ENCODE assay signal across 9 cellular contexts in the genomic region with DNA sequence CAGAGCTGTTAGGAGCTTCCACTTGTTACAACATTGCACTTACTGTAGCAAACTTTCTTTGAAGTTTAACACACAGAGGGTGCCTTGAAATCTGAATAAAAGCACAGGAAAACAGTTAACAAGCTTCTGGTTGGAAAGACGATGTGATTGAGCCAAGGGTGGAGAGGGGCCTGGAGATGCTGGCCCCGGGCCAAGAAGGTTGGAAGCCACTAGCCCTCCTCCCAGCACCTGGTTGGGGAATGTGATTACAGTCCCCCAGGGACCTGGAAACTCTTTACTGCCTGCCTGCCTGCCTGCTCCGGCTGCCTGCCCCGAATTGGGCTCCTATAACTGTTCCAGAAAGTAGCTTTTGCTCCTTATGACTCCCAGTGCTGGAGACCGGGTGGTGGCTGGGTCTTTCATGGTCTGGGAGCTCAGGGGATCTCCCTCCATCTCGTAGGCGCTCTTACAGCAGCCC. TPM values are rescaled to one million over a fixed set of nuclear protein-coding genes. Genes with fewer than 3 reads are reported as not detected.
DNase-seq lines count a peak whose midpoint lies in the region; ATAC-seq, FAIRE-seq and TF ChIP-seq lines count a peak whose summit lies in the region.
"Had no signal": no experiment of that assay in that cellular context is flagged by ENCODE, and none has a peak within 500 bp of the region (broad histone marks: within the 10 kb centered on the region; RNA-seq: fewer than 3 reads in every experiment).

No MANE protein-coding gene starts in this region.

- TF ChIP-seq POLR2A in HepG2 (IDR thresholded peaks at IDR 0.05; ENCODE audit: insufficient read depth in 1 of 2, low read depth in 2 of 2, low read length in 2 of 2), result no peak

- H3K9me2 ChIP-seq in SK-N-SH, result no peaks in the 10 kb centered on the region
- no peaks in the 10 kb centered on the region for H3K9me2 ChIP-seq in MM.1S (replicated peaks; ENCODE audit: insufficient read depth, low read length)

- H4K20me1 ChIP-seq in SK-N-SH (ENCODE audit: insufficient read depth) (no peaks in the 10 kb centered on the region), MM.1S (ENCODE audit: insufficient read depth, low read length) (no peaks in the 10 kb centered on the region), HepG2 (ENCODE audit: insufficient read depth, low read length) (no peaks in the 10 kb centered on the region)

- no peak overlapping the region for H3K9ac ChIP-seq in SK-N-SH
- no peak overlapping the region for H3K9ac ChIP-seq in MM.1S (ENCODE audit: low read length)
- no peak overlapping the region for H3K9ac ChIP-seq in HepG2 (ENCODE audit: insufficient read depth, low read depth, low read length)

- no peaks in the 10 kb centered on the region for H3F3A ChIP-seq in SK-N-SH (replicated peaks; ENCODE audit: insufficient read depth)
- H3F3A ChIP-seq in MM.1S (ENCODE audit: insufficient read depth, low read length), result no peaks in the 10 kb centered on the region

- no peaks in the 10 kb centered on the region for H3K36me3 ChIP-seq in SK-N-SH (replicated peaks in 1 of 2; ENCODE audit: control insufficient read depth in 1 of 2, insufficient read depth in 2 of 2, low read length in 1 of 2)
- H3K36me3 ChIP-seq in MM.1S (replicated peaks; ENCODE audit: insufficient read depth, low read length), result no peaks in the 10 kb centered on the region
- H3K36me3 ChIP-seq in HepG2 (replicated peaks in 1 of 2; ENCODE audit: control insufficient read depth in 1 of 2, insufficient read depth in 2 of 2, low read length in 2 of 2), result no peaks in the 10 kb centered on the region

- no peak overlapping the region for H3K4me3 Mint-ChIP-seq in nephron progenitor cell
- no peak overlapping the region for H3K4me3 Mint-ChIP-seq in T-cell

- DNase-seq in DMS79 (lab: John Stamatoyannopoulos, UW), result peak; percentile 64
- peak; percentile 31 to 45 for DNase-seq in NCI-H187 (lab: John Stamatoyannopoulos, UW)
- peak; percentile 65 for DNase-seq in SK-N-SH
- peak; percentile 42 for DNase-seq in nephron progenitor cell
- DNase-seq in SKM-1 (lab: John Stamatoyannopoulos, UW; ENCODE audit: unreplicated experiment), result no peak
- DNase-seq in MM.1S, result no peak
- no peak for DNase-seq in HepG2 (ENCODE audit: low spot score)
- no peak for DNase-seq in T-cell
- DNase-seq: Caco-2 had no signal

- H3K27me3 ChIP-seq in SK-N-SH (ENCODE audit: insufficient read depth) (no peaks in the 10 kb centered on the region), MM.1S (replicated peaks; ENCODE audit: insufficient read depth, low read length) (no peaks in the 10 kb centered on the region), HepG2 (ENCODE audit: control insufficient read depth in 1 of 2, insufficient read depth in 2 of 2, low read length in 2 of 2) (peaks cover 2 to 4% of the 10 kb centered on the region in 2 experiments; a peak in 2 of 5 replicates)

- no TSS peak for BruUV-seq in HepG2 (replicated peaks; lab: Mats Ljungman, UMichigan)

- H3K4me1 Mint-ChIP-seq in nephron progenitor cell (peaks cover 32% of the 10 kb centered on the region), T-cell (peaks cover 0 to 10% (median 6%) of the 10 kb centered on the region in 3 donors)

- POLR2A ChIA-PET in SK-N-SH (lab: Yijun Ruan, JAX) (interaction anchor here (0.6 to 0.9 kb wide), 2 partner anchors 82 to 88 kb away, joined by 3 read pairs; no protein-coding TSS in a partner anchor), HepG2 (lab: Yijun Ruan, JAX) (no interaction called here), T-cell (lab: Charles Lee) (interaction anchor here in 1 of 2 donors (0.6 kb wide), 1 partner anchor 284 kb away, joined by 3 read pairs; no protein-coding TSS in a partner anchor)

- H3K4me2 ChIP-seq in SK-N-SH, result peak overlapping the region; percentile 30; the same call in 1 of the 2 replicates
- no peak overlapping the region for H3K4me2 ChIP-seq in MM.1S (ENCODE audit: low read depth, low read length)
- H3K4me2 ChIP-seq in HepG2 (ENCODE audit: low read depth, low read length), result no peak overlapping the region

- FAIRE-seq in HepG2 (lab: Jason Lieb, UNC), result no peak

- H3K36me3 Mint-ChIP-seq in nephron progenitor cell (ENCODE audit: low read depth), result no peaks in the 10 kb centered on the region
- H3K36me3 Mint-ChIP-seq in T-cell, result no peaks in the 10 kb centered on the region

- H3K27ac ChIP-seq in SK-N-SH (ENCODE audit: low read depth in 2 of 2, low read length in 1 of 2) (peak overlapping the region in 1 of 2 experiments; percentile 14; a peak in 2 of 4 replicates), MM.1S (ENCODE audit: low read length) (no peak overlapping the region), HepG2 (ENCODE audit: extremely low read length, insufficient read depth, low read length) (no peak overlapping the region)

- H3K27ac Mint-ChIP-seq in nephron progenitor cell, result no peak overlapping the region
- H3K27ac Mint-ChIP-seq in T-cell, result no peak overlapping the region

- WGBS in SK-N-SH (ENCODE audit: low lambda C conversion rate), result 38% methylated on average over 5 of the region's 7 CpGs
- WGBS in HepG2 (ENCODE audit: low lambda C conversion rate), result 35% methylated on average over 7 of the region's 7 CpGs

- no peaks in the 10 kb centered on the region for H3K9me3 Mint-ChIP-seq in nephron progenitor cell
- H3K9me3 Mint-ChIP-seq in T-cell, result peaks cover 0 to 3% (median 0%) of the 10 kb centered on the region in 3 donors

- no peaks in the 10 kb centered on the region for H3K9me3 ChIP-seq in SK-N-SH
- H3K9me3 ChIP-seq in MM.1S (replicated peaks; ENCODE audit: insufficient read depth, low read length), result no peaks in the 10 kb centered on the region
- H3K9me3 ChIP-seq in HepG2 (ENCODE audit: low read length), result no peaks in the 10 kb centered on the region
- H3K9me3 ChIP-seq: Caco-2 had no signal

- no peak for TF ChIP-seq CTCF in SK-N-SH (IDR thresholded peaks at IDR 0.05)
- no peak for TF ChIP-seq CTCF in nephron progenitor cell (IDR thresholded peaks at IDR 0.05)
- TF ChIP-seq CTCF in MM.1S (IDR thresholded peaks at IDR 0.05; ENCODE audit: low read length), result no peak
- TF ChIP-seq CTCF in HepG2 (CRISPR knock-in tag; IDR thresholded peaks at IDR 0.05), result no peak

- H3K27me3 Mint-ChIP-seq in nephron progenitor cell (ENCODE audit: low read depth, poor library complexity) (peaks cover 16% of the 10 kb centered on the region), T-cell (peaks cover 0 to 1% of the 10 kb centered on the region in 2 donors)

- no peak overlapping the region for H3K4me3 ChIP-seq in SK-N-SH (ENCODE audit: low read depth in 2 of 2, low read length in 1 of 2)
- H3K4me3 ChIP-seq in MM.1S (ENCODE audit: low read length), result no peak overlapping the region
- no peak overlapping the region for H3K4me3 ChIP-seq in HepG2 (replicated peaks in 1 of 3; ENCODE audit: insufficient read depth in 1 of 3, low read depth in 2 of 3, low read length in 3 of 3)

- no peak for ATAC-seq in HepG2
- ATAC-seq in T-cell (replicated peaks in 1 of 4), result no peak

- TF ChIP-seq EP300 in SK-N-SH (IDR thresholded peaks at IDR 0.05; ENCODE audit: borderline replicate concordance in 1 of 2, low read depth in 1 of 2, low read length in 1 of 2) (no peak), HepG2 (IDR thresholded peaks at IDR 0.05; ENCODE audit: low read depth in 2 of 2, low read length in 2 of 2) (no peak), HepG2 (CRISPR knock-in tag; IDR thresholded peaks at IDR 0.05; ENCODE audit: borderline replicate concordance) (no peak)

- H2AFZ ChIP-seq in SK-N-SH (ENCODE audit: low read depth), result no peak overlapping the region
- H2AFZ ChIP-seq in MM.1S (ENCODE audit: low read length), result no peak overlapping the region
- H2AFZ ChIP-seq in HepG2 (ENCODE audit: low read length), result no peak overlapping the region

- CTCF ChIA-PET in SK-N-SH (lab: Yijun Ruan, JAX), result interaction anchor here (1.0 to 1.5 kb wide), 6 partner anchors 13 to 860 kb away, joined by 3 to 4 read pairs (median 3); no protein-coding TSS in a partner anchor
- CTCF ChIA-PET in HepG2 (lab: Yijun Ruan, JAX; ENCODE audit: low intra/inter-chr PET ratio, low total read pairs), result no interaction called here
- CTCF ChIA-PET in T-cell (lab: Charles Lee), result no interaction called here

- peaks cover 10 to 21% of the 10 kb centered on the region in 2 experiments; a peak in 3 of 4 replicates for H3K4me1 ChIP-seq in SK-N-SH (ENCODE audit: control insufficient read depth in 1 of 2, insufficient read depth in 2 of 2, low read depth in 1 of 2, low read length in 1 of 2)
- no peaks in the 10 kb centered on the region for H3K4me1 ChIP-seq in MM.1S (ENCODE audit: low read length)
- H3K4me1 ChIP-seq in HepG2 (ENCODE audit: insufficient read depth, low read length), result peaks cover 22% of the 10 kb centered on the region
- H3K4me1 ChIP-seq: Caco-2 had no signal

- no peaks in the 10 kb centered on the region for H3K79me2 ChIP-seq in SK-N-SH (ENCODE audit: insufficient read depth)
- no peaks in the 10 kb centered on the region for H3K79me2 ChIP-seq in MM.1S (ENCODE audit: low read length)
- H3K79me2 ChIP-seq in HepG2 (ENCODE audit: insufficient read depth, low read length), result no peaks in the 10 kb centered on the region

- intact Hi-C loops in HepG2 (cut with micrococcal nuclease; ENCODE audit: unreplicated experiment), result no loop called here

- TF ChIP-seq RAD21 in SK-N-SH (IDR thresholded peaks at IDR 0.05; ENCODE audit: low read length) (0 out of 2 replicates have a peak, but pooled peaks have one; percentile 2), HepG2 (CRISPR knock-in tag; IDR thresholded peaks at IDR 0.05) (no peak)

- in situ Hi-C loops in HepG2 (cut with HindIII; ENCODE audit: extremely low pct_ligation_motif_present, low pct_unique_long_range_greater_than_20kb), result no loop called here

RNA-seq across cellular contexts. Expression of gene ZFHX3, which starts 48.0 kb away (rescaled TPM):
- polyA plus RNA-seq in SK-N-SH (2012; rRNA removed) (1.9 and 2.0 TPM in 2 replicates), HepG2 (2011; rRNA removed) (5.0 and 5.3 TPM in 2 replicates)
- 1.9 and 2.0 TPM in 2 replicates for polyA plus RNA-seq in SK-N-SH (2012; cell fraction: cytosol; rRNA removed)
- polyA plus RNA-seq in SK-N-SH (2012; cell fraction: nucleus; rRNA removed), result 4.1 and 5.0 TPM in 2 replicates
- total RNA-seq in HepG2 (2016; rRNA removed; fragmentation: Illumina TruSeq; extraction: Trizol) (6.0 and 12.3 TPM in 2 replicates), T-cell (1 to 10 TPM in 3 of 5 donors, under 1 TPM in 2; 0.35 to 2.1 (median 1.0) TPM)
- total RNA-seq in HepG2 (2016; cell fraction: cytosol; rRNA removed; fragmentation: Illumina TruSeq; extraction: Trizol; ENCODE audit: low read depth), result 1.8 and 1.9 TPM in 2 replicates
- 5.6 and 10.6 TPM in 2 replicates for total RNA-seq in HepG2 (2016; cell fraction: insoluble cytoplasmic fraction; rRNA removed; fragmentation: Illumina TruSeq; extraction: Trizol)
- total RNA-seq in HepG2 (2016; cell fraction: membrane; rRNA removed; fragmentation: Illumina TruSeq; extraction: Trizol), result 5.0 and 5.6 TPM in 2 replicates
- 15.3 and 19.7 TPM in 2 replicates for total RNA-seq in HepG2 (2016; cell fraction: nucleus; rRNA removed; fragmentation: Illumina TruSeq; extraction: Trizol)
- 3.5 and 4.2 TPM in 2 replicates for polyA plus RNA-seq in HepG2 (2011; cell fraction: cytosol; rRNA removed)
- 10.2 and 11.2 TPM in 2 replicates for polyA plus RNA-seq in HepG2 (2011; cell fraction: nucleus; rRNA removed)
- 12.6 and 14.4 TPM in 2 replicates for polyA plus RNA-seq in HepG2 (2012)
- polyA plus RNA-seq in HepG2 (2016; cell fraction: cytosol; fragmentation: Illumina TruSeq; extraction: Trizol; ENCODE audit: low read depth), result 0.31 and 0.36 TPM in 2 replicates
- 8.6 and 11.4 TPM in 2 replicates for polyA plus RNA-seq in HepG2 (2016; cell fraction: insoluble cytoplasmic fraction; fragmentation: Illumina TruSeq; extraction: Trizol; ENCODE audit: low read depth)
- polyA plus RNA-seq in HepG2 (2016; cell fraction: membrane; fragmentation: Illumina TruSeq; extraction: Trizol; ENCODE audit: low read depth), result 1.0 and 1.4 TPM in 2 replicates
- polyA plus RNA-seq in HepG2 (2016; cell fraction: nucleus; fragmentation: Illumina TruSeq; extraction: Trizol; ENCODE audit: insufficient read depth, low read depth), result 16.2 and 17.6 TPM in 2 replicates
- 12.7 and 18.2 TPM in 2 replicates for polyA minus RNA-seq in HepG2 (2011; rRNA and poly(A)+ RNA removed; ENCODE audit: low replicate concordance)
- polyA minus RNA-seq in HepG2 (2011; cell fraction: cytosol; rRNA and poly(A)+ RNA removed), result 16.9 and 20.7 TPM in 2 replicates
- polyA minus RNA-seq in HepG2 (2011; cell fraction: nucleus; rRNA and poly(A)+ RNA removed), result 23.9 and 27.2 TPM in 2 replicates

Comparison
In these comparisons a context has a peak if more than half of its experiments do, and no peak if none do; other contexts are left out.
1. DNase-seq: peak in DMS79 (single experiment), NCI-H187 (2 of 2), SK-N-SH (single experiment) and nephron progenitor cell (single experiment); none in SKM-1 (single experiment), MM.1S (single experiment), HepG2 (single experiment) and T-cell (0 of 34).